ENCODE assay signal across 33 cellular contexts in genomic region chr20:60788070-60788469, GRCh38.
DNase-seq lines count a peak whose midpoint lies in the region; ATAC-seq and TF ChIP-seq lines count a peak whose summit lies in the region.
"Had no signal": no experiment of that assay in that cellular context is flagged by ENCODE, and none has a peak within 500 bp of the region (broad histone marks: within the 10 kb centered on the region; RNA-seq: fewer than 3 reads in every experiment).

No MANE protein-coding gene starts in this region.

- no peaks in the 10 kb centered on the region for H3F3A ChIP-seq in neural cell (ENCODE audit: insufficient read depth, low read length, poor library complexity, severe bottlenecking)

- H3K27ac ChIP-seq in esophagus muscularis mucosa (replicated peaks in 1 of 4) (peak overlapping the region in 3 of 4 donors; percentile 33 to 48 (median 44)), neural cell (ENCODE audit: low read length) (no peak overlapping the region)
- H3K27ac ChIP-seq: 22Rv1; A549; BLaER1; BLaER1 treated with 17β-estradiol and CSF1 and Interleukin-3, amounts not matched to agents 10 nM and 100 nM; C4-2B had no signal

- H3K9me3 ChIP-seq in esophagus muscularis mucosa: no peaks in the 10 kb centered on the region
- no peaks in the 10 kb centered on the region for H3K9me3 ChIP-seq in neural cell (ENCODE audit: low read length)
- H3K9me3 ChIP-seq: A549, BE2C, BLaER1, Caco-2 had no signal

- no peaks in the 10 kb centered on the region for H3K36me3 ChIP-seq in H7 (replicated peaks; ENCODE audit: control insufficient read depth, insufficient read depth, low read length)
- no peaks in the 10 kb centered on the region for H3K36me3 ChIP-seq in esophagus muscularis mucosa
- no peaks in the 10 kb centered on the region for H3K36me3 ChIP-seq in neural cell (ENCODE audit: insufficient read depth, low read length)
- H3K36me3 ChIP-seq: BE2C; BLaER1; BLaER1 treated with 17β-estradiol and CSF1 and Interleukin-3, amounts not matched to agents 10 nM and 100 nM had no signal

- peak; percentile 37 for DNase-seq in H7
- DNase-seq in esophagus muscularis mucosa (ENCODE audit: extremely low spot score): no peak
- DNase-seq in islet precursor cell: peak; percentile 2
- no peak for DNase-seq in GOT3 (lab: John Stamatoyannopoulos, UW)
- DNase-seq in stimulated activated CD4-positive, alpha-beta T cell treated with anti-CD3 and anti-CD28 coated beads, Interleukin-2, amount 100 ng/mL, for 24 hours: no peak
- DNase-seq: 8988T; ACHN; AML-193; BE2C; C1 segment of cervical spinal cord; Caco-2; Calu3; CD4-positive, alpha-beta memory T cell; CD4-positive, alpha-beta T cell; CD4-positive, CD25-positive, alpha-beta regulatory T cell; CD8-positive, alpha-beta memory T cell; CD8-positive, alpha-beta T cell; COR-L47; DMS 273 treated with DMSO at 0.1 percent for 48 hours; DMS153; DMS53; DMS79; DMS79 treated with DMSO at 0.1 percent for 48 hours; DND-41; EL had no signal

- no peak for TF ChIP-seq RAD21 in neural cell (conservative IDR thresholded peaks at IDR 0.05)

- H3K27me3 ChIP-seq in H7 (ENCODE audit: control insufficient read depth, insufficient read depth, low read length) (no peaks in the 10 kb centered on the region; the same call in 1 of the 2 replicates), esophagus muscularis mucosa (no peaks in the 10 kb centered on the region), neural cell (ENCODE audit: insufficient read depth, low read depth, low read length) (no peaks in the 10 kb centered on the region)
- H3K27me3 ChIP-seq: BE2C; BLaER1; BLaER1 treated with 17β-estradiol and CSF1 and Interleukin-3, amounts not matched to agents 10 nM and 100 nM had no signal

- no peak for TF ChIP-seq POLR2A in esophagus muscularis mucosa (IDR thresholded peaks at IDR 0.05; ENCODE audit: low read depth)

- ATAC-seq in GM19463 (IDR thresholded peaks at IDR 0.05; ENCODE audit: unreplicated experiment) (no peak), GM18867 (IDR thresholded peaks at IDR 0.05; ENCODE audit: unreplicated experiment) (no peak)
- ATAC-seq: A549; CD8-positive, alpha-beta T cell had no signal

- no peak overlapping the region for H2AFZ ChIP-seq in neural cell (ENCODE audit: low read depth, low read length)

- H3K9me2 ChIP-seq in neural cell (ENCODE audit: insufficient read depth, low read length): no peaks in the 10 kb centered on the region

- H4K20me1 ChIP-seq in neural cell (ENCODE audit: insufficient read depth): no peaks in the 10 kb centered on the region
- H4K20me1 ChIP-seq: BLaER1; BLaER1 treated with 17β-estradiol and CSF1 and Interleukin-3, amounts not matched to agents 10 nM and 100 nM had no signal

- no peaks in the 10 kb centered on the region for H3K79me2 ChIP-seq in neural cell (replicated peaks; ENCODE audit: insufficient read depth, low read length)

- WGBS in esophagus muscularis mucosa: 63% methylated on average over 3 of the region's 3 CpGs

- TF ChIP-seq EP300 in esophagus muscularis mucosa (IDR thresholded peaks at IDR 0.05) (no peak), neural cell (conservative IDR thresholded peaks at IDR 0.05; ENCODE audit: poor library complexity, severe bottlenecking) (peak; percentile 73)

- no peak overlapping the region for H3K9ac ChIP-seq in neural cell (ENCODE audit: low read length)
- H3K9ac ChIP-seq: BLaER1; BLaER1 treated with 17β-estradiol and CSF1 and Interleukin-3, amounts not matched to agents 10 nM and 100 nM had no signal

- intact Hi-C loops in esophagus muscularis mucosa (cut with DNase I): no loop called here

- H3K4me2 ChIP-seq in neural cell (ENCODE audit: low read length): no peak overlapping the region
- H3K4me2 ChIP-seq: A549; BLaER1; BLaER1 treated with 17β-estradiol and CSF1 and Interleukin-3, amounts not matched to agents 10 nM and 100 nM had no signal

- TF ChIP-seq CTCF in esophagus muscularis mucosa (IDR thresholded peaks at IDR 0.05) (no peak), neural cell (IDR thresholded peaks at IDR 0.05; ENCODE audit: poor library complexity, severe bottlenecking) (no peak)

- no peak overlapping the region for H3K4me3 ChIP-seq in H7 (ENCODE audit: insufficient read depth, low read depth, low read length)
- no peak overlapping the region for H3K4me3 ChIP-seq in esophagus muscularis mucosa
- no peak overlapping the region for H3K4me3 ChIP-seq in neural cell (ENCODE audit: low read length)
- H3K4me3 ChIP-seq: A549; BLaER1; BLaER1 treated with 17β-estradiol and CSF1 and Interleukin-3, amounts not matched to agents 10 nM and 100 nM had no signal

- H3K4me1 ChIP-seq in esophagus muscularis mucosa: peaks cover 0 to 32% (median 27%) of the 10 kb centered on the region in 4 donors
- H3K4me1 ChIP-seq: A549, BE2C, Caco-2 had no signal

TF ChIP-seq in neural cell, 6 proteins besides CTCF, POLR2A, EP300 and RAD21:
- TF ChIP-seq POLR2AphosphoS5 (IDR thresholded peaks at IDR 0.05) (peak; percentile 59), REST (IDR thresholded peaks at IDR 0.05; ENCODE audit: borderline replicate concordance) (no peak)

Comparison
In these comparisons a context has a peak if more than half of its experiments do, and no peak if none do; other contexts are left out.
1. DNase-seq: peak in H7 (single experiment) and islet precursor cell (single experiment); none in esophagus muscularis mucosa (single experiment), GOT3 (single experiment) and stimulated activated CD4-positive, alpha-beta T cell treated with anti-CD3 and anti-CD28 coated beads, Interleukin-2, amount 100 ng/mL, for 24 hours (0 of 2).